Comparison of ENCODE assay signal across 32 cellular contexts in genomic region chr12:77537648-77538047, GRCh38.
DNase-seq lines count a peak whose midpoint lies in the region; ATAC-seq, FAIRE-seq and TF ChIP-seq lines count a peak whose summit lies in the region.
"Had no signal": no experiment of that assay in that cellular context is flagged by ENCODE, and none has a peak within 500 bp of the region (broad histone marks: within the 10 kb centered on the region; RNA-seq: fewer than 3 reads in every experiment).

No MANE protein-coding gene starts in this region.

- H3K27me3 ChIP-seq in HepG2 (ENCODE audit: control insufficient read depth in 1 of 2, insufficient read depth in 2 of 2, low read length in 2 of 2) (no peaks in the 10 kb centered on the region), right lobe of liver (no peaks in the 10 kb centered on the region), right cardiac atrium (ENCODE audit: control insufficient read depth, insufficient read depth) (no peaks in the 10 kb centered on the region)
- H3K27me3 ChIP-seq: ascending aorta, cardiac muscle cell, colonic mucosa, spleen, testis had no signal

- TF ChIP-seq EP300 in HepG2 (IDR thresholded peaks at IDR 0.05; ENCODE audit: low read depth in 2 of 2, low read length in 2 of 2): no peak
- no peak for TF ChIP-seq EP300 in HepG2 (CRISPR knock-in tag; IDR thresholded peaks at IDR 0.05; ENCODE audit: borderline replicate concordance)

- no peaks in the 10 kb centered on the region for H3K4me1 Mint-ChIP-seq in activated CD4-positive, alpha-beta T cell treated with anti-CD3 and anti-CD28 coated beads, Interleukin-2, amount 10 ng/mL, durations not matched to agents 24 days and 14 days
- H3K4me1 Mint-ChIP-seq: B cell had no signal

- H3K4me3 ChIP-seq in HepG2 (replicated peaks in 1 of 3; ENCODE audit: insufficient read depth in 1 of 3, low read depth in 2 of 3, low read length in 3 of 3): no peak overlapping the region
- H3K4me3 ChIP-seq in right lobe of liver: no peak overlapping the region
- no peak overlapping the region for H3K4me3 ChIP-seq in foreskin fibroblast (ENCODE audit: low read depth in 1 of 2, low read length in 2 of 2)
- H3K4me3 ChIP-seq in right cardiac atrium (ENCODE audit: low read length): no peak overlapping the region
- H3K4me3 ChIP-seq: A549, ascending aorta, cardiac muscle cell, colonic mucosa, GM12878, spleen, testis had no signal

- no peak overlapping the region for H3K27ac ChIP-seq in HepG2 (ENCODE audit: extremely low read length, insufficient read depth, low read length)
- no peak overlapping the region for H3K27ac ChIP-seq in right lobe of liver
- H3K27ac ChIP-seq in right cardiac atrium (ENCODE audit: low read length): no peak overlapping the region
- H3K27ac ChIP-seq: A549, ascending aorta, cardiac muscle cell, colonic mucosa, parathyroid adenoma, spleen, testis, VCaP had no signal

- H3K36me3 ChIP-seq in HepG2 (replicated peaks in 1 of 2; ENCODE audit: control insufficient read depth in 1 of 2, insufficient read depth in 2 of 2, low read length in 2 of 2) (no peaks in the 10 kb centered on the region), right lobe of liver (no peaks in the 10 kb centered on the region)
- H3K36me3 ChIP-seq: ascending aorta, cardiac muscle cell, colonic mucosa, spleen had no signal

- no peak overlapping the region for H3K4me3 Mint-ChIP-seq in activated CD4-positive, alpha-beta T cell treated with anti-CD3 and anti-CD28 coated beads, Interleukin-2, amount 10 ng/mL, durations not matched to agents 24 days and 14 days
- H3K4me3 Mint-ChIP-seq: B cell; CD8-positive, alpha-beta T cell had no signal

- ATAC-seq in HepG2 (no peak), right lobe of liver (no peak), right cardiac atrium (no peak)
- ATAC-seq: A549; activated naive CD4-positive, alpha-beta T cell treated with anti-CD3 and anti-CD28 coated beads, Interleukin-2, amount 50 U/mL, for 72 hours; CD8-positive, alpha-beta T cell; GM12878; stimulated activated naive CD8-positive, alpha-beta T cell treated with anti-CD3 and anti-CD28 coated beads, Interleukin-15, Interleukin-2, amounts not matched to agents 100 U/mL and 50 U/mL, for 24 hours had no signal

- H3K27ac Mint-ChIP-seq in activated CD4-positive, alpha-beta T cell treated with anti-CD3 and anti-CD28 coated beads, Interleukin-2, amount 10 ng/mL, durations not matched to agents 24 days and 14 days: no peak overlapping the region
- H3K27ac Mint-ChIP-seq: activated naive CD4-positive, alpha-beta T cell treated with anti-CD3 and anti-CD28 coated beads, Interleukin-2, amount 50 U/mL, for 72 hours; B cell; CD8-positive, alpha-beta T cell had no signal

- TF ChIP-seq CTCF in HepG2 (CRISPR knock-in tag; IDR thresholded peaks at IDR 0.05) (no peak), right lobe of liver (IDR thresholded peaks at IDR 0.05) (no peak), foreskin fibroblast (IDR thresholded peaks at IDR 0.05; ENCODE audit: low read depth, low read length) (no peak)

- no peak overlapping the region for H3K4me2 ChIP-seq in HepG2 (ENCODE audit: low read depth, low read length)
- H3K4me2 ChIP-seq: A549 had no signal

- intact Hi-C loops in HepG2 (cut with micrococcal nuclease; ENCODE audit: unreplicated experiment): no loop called here
- intact Hi-C loops in right lobe of liver (cut with DNase I): no loop called here
- intact Hi-C loops in right cardiac atrium (cut with DNase I): no loop called here
- intact Hi-C loops in activated CD4-positive, alpha-beta T cell treated with anti-CD3 and anti-CD28 coated beads, Interleukin-2, amount 10 ng/mL, durations not matched to agents 24 days and 14 days (cut with micrococcal nuclease): no loop called here

- CTCF ChIA-PET in HepG2 (lab: Yijun Ruan, JAX; ENCODE audit: low intra/inter-chr PET ratio, low total read pairs): no interaction called here

- H3K9me3 ChIP-seq in HepG2 (ENCODE audit: low read length) (no peaks in the 10 kb centered on the region), right lobe of liver (no peaks in the 10 kb centered on the region), right cardiac atrium (ENCODE audit: control insufficient read depth, low read length) (no peaks in the 10 kb centered on the region)
- H3K9me3 ChIP-seq: A549, ascending aorta, colonic mucosa, spleen, testis had no signal

- no peak for TF ChIP-seq RAD21 in HepG2 (CRISPR knock-in tag; IDR thresholded peaks at IDR 0.05)

- no TSS peak for BruUV-seq in HepG2 (replicated peaks; lab: Mats Ljungman, UMichigan)

- H3K79me2 ChIP-seq in HepG2 (ENCODE audit: insufficient read depth, low read length): no peaks in the 10 kb centered on the region
- H3K79me2 ChIP-seq: parathyroid adenoma had no signal

- POLR2A ChIA-PET in HepG2 (lab: Yijun Ruan, JAX): no interaction called here

- 45% methylated on average over 1 of the region's 1 CpG for WGBS in HepG2 (ENCODE audit: low lambda C conversion rate)
- 37% methylated on average over 1 of the region's 1 CpG for WGBS in right lobe of liver (ENCODE audit: insufficient coverage, low coverage, low lambda C conversion rate, missing lambda C conversion rate)
- 92% methylated on average over 1 of the region's 1 CpG for WGBS in right cardiac atrium

- TF ChIP-seq POLR2A in HepG2 (IDR thresholded peaks at IDR 0.05; ENCODE audit: insufficient read depth in 1 of 2, low read depth in 2 of 2, low read length in 2 of 2): no peak
- no peak for TF ChIP-seq POLR2A in right lobe of liver (IDR thresholded peaks at IDR 0.05)

- no peaks in the 10 kb centered on the region for H4K20me1 ChIP-seq in HepG2 (ENCODE audit: insufficient read depth, low read length)

- DNase-seq in HepG2 (ENCODE audit: low spot score) (no peak), right lobe of liver (no peak), amniotic epithelial cell (ENCODE audit: low read depth) (peak; percentile 33), foreskin fibroblast (peak; percentile 41 to 62), right cardiac atrium (no peak), nucleus accumbens (lab: John Stamatoyannopoulos, UW) (no peak)
- no peak for DNase-seq in activated CD4-positive, alpha-beta T cell treated with anti-CD3 and anti-CD28 coated beads, Interleukin-2, amount 50 U/mL, for 4 hours
- DNase-seq in activated CD4-positive, alpha-beta T cell treated with anti-CD3 and anti-CD28 coated beads, Interleukin-2, amount 10 ng/mL, durations not matched to agents 24 days and 14 days: no peak
- DNase-seq: activated CD4-positive, alpha-beta T cell treated with anti-CD3 and anti-CD28 coated beads for 4 hours; CD8-positive, alpha-beta T cell; colonic mucosa; effector CD4-positive, alpha-beta T cell; foreskin melanocyte; kidney glomerular epithelial cell; NCI-H1417; NCI-H2029; NCI-H345; NCI-H748 treated with DMSO at 0.1 percent for 48 hours; spleen; stimulated activated CD4-positive, alpha-beta T cell treated with anti-CD3 and anti-CD28 coated beads, Interleukin-2, amount 100 ng/mL, for 24 hours; stimulated activated naive CD8-positive, alpha-beta T cell treated with anti-CD3 and anti-CD28 coated beads, Interleukin-15, Interleukin-2, amounts not matched to agents 100 U/mL and 50 U/mL, for 24 hours; SW 1271; testis had no signal

- H3K9ac ChIP-seq in HepG2 (ENCODE audit: insufficient read depth, low read depth, low read length): no peak overlapping the region
- H3K9ac ChIP-seq: parathyroid adenoma had no signal

- no peaks in the 10 kb centered on the region for H3K36me3 Mint-ChIP-seq in activated CD4-positive, alpha-beta T cell treated with anti-CD3 and anti-CD28 coated beads, Interleukin-2, amount 10 ng/mL, durations not matched to agents 24 days and 14 days (ENCODE audit: low read depth)
- H3K36me3 Mint-ChIP-seq: activated naive CD4-positive, alpha-beta T cell treated with anti-CD3 and anti-CD28 coated beads, Interleukin-2, amount 50 U/mL, for 72 hours; CD8-positive, alpha-beta T cell had no signal

- in situ Hi-C loops in HepG2 (cut with HindIII; ENCODE audit: extremely low pct_ligation_motif_present, low pct_unique_long_range_greater_than_20kb): no loop called here

- no peaks in the 10 kb centered on the region for H3K9me3 Mint-ChIP-seq in activated CD4-positive, alpha-beta T cell treated with anti-CD3 and anti-CD28 coated beads, Interleukin-2, amount 10 ng/mL, durations not matched to agents 24 days and 14 days

- no peaks in the 10 kb centered on the region for H3K4me1 ChIP-seq in HepG2 (ENCODE audit: insufficient read depth, low read length)
- no peaks in the 10 kb centered on the region for H3K4me1 ChIP-seq in right lobe of liver
- no peaks in the 10 kb centered on the region for H3K4me1 ChIP-seq in right cardiac atrium (ENCODE audit: control insufficient read depth, insufficient read depth, low read length)
- H3K4me1 ChIP-seq: A549, ascending aorta, colonic mucosa, parathyroid adenoma, testis had no signal

- H3K27me3 Mint-ChIP-seq in activated CD4-positive, alpha-beta T cell treated with anti-CD3 and anti-CD28 coated beads, Interleukin-2, amount 10 ng/mL, durations not matched to agents 24 days and 14 days: no peaks in the 10 kb centered on the region
- H3K27me3 Mint-ChIP-seq: B cell had no signal

- FAIRE-seq in HepG2 (lab: Jason Lieb, UNC): no peak
- FAIRE-seq: A549, GM12878, H1 had no signal

- no peak overlapping the region for H2AFZ ChIP-seq in HepG2 (ENCODE audit: low read length)
- H2AFZ ChIP-seq: parathyroid adenoma had no signal

TF ChIP-seq in HepG2, 621 proteins besides CTCF, POLR2A, EP300 and RAD21:
- TF ChIP-seq HNRNPK (IDR thresholded peaks at IDR 0.05; ENCODE audit: low read depth, low read length, poor library complexity, severe bottlenecking) (no peak), CEBPB (IDR thresholded peaks at IDR 0.05; ENCODE audit: borderline replicate concordance, low read depth, low read length) (0 out of 2 replicates have a peak, but pooled peaks have one; percentile 15)
TF ChIP-seq in HepG2: peak in this region for 1.

Comparison
In these comparisons a context has a peak if more than half of its experiments do, and no peak if none do; other contexts are left out.
1. DNase-seq: peak in amniotic epithelial cell (single experiment) and foreskin fibroblast (2 of 2); none in HepG2 (single experiment), right lobe of liver (0 of 3), right cardiac atrium (0 of 3), activated CD4-positive, alpha-beta T cell treated with anti-CD3 and anti-CD28 coated beads, Interleukin-2, amount 50 U/mL, for 4 hours (0 of 2), activated CD4-positive, alpha-beta T cell treated with anti-CD3 and anti-CD28 coated beads, Interleukin-2, amount 10 ng/mL, durations not matched to agents 24 days and 14 days (single experiment) and nucleus accumbens (0 of 56).